In the genomic region with DNA sequence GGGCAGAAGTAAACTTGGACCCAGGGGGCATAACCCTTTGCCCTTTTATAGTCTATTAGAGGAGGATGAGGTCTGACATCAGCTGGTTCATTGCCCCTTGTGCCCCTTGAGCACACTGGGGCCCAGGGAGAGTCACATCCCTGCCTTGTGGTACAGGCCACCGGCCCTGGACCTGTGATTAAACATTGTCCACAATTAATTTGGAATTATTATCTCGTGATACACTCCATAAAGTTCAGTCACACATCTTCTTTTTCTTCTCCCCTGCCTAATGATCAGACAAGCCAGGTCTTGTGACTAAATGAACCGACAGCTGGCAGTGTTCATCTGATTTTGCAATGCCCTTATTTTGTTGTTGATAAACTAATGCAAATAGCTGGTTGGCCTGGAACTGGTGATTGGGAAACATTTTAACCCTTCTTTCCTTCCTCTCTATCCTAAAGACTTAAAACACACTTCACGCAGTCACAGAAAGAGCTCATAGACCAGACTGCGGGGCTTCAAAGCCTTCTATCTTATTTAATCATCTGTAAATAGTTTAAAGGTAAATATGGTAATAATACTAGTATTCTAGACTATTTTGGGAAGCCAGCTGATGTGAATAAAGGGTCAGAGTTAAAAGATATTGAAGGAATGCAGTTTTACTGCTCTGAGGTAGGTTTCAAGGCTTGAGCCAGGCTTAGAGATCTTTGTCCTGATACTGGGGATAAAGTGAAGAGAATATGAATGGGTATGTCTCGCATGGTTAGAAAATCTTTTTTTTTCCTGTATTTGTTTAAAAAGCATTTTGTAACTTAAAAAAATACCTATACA, we compare ENCODE assay signal across 12 cellular contexts. TPM values are rescaled to one million over a fixed set of nuclear protein-coding genes. Genes with fewer than 3 reads are reported as not detected.
DNase-seq lines count a peak whose midpoint lies in the region; ATAC-seq and TF ChIP-seq lines count a peak whose summit lies in the region.
"Had no signal": no experiment of that assay in that cellular context is flagged by ENCODE, and none has a peak within 500 bp of the region (broad histone marks: within the 10 kb centered on the region; RNA-seq: fewer than 3 reads in every experiment).

No MANE protein-coding gene starts in this region.

- no peak overlapping the region for H3K27ac Mint-ChIP-seq in activated naive CD4-positive, alpha-beta T cell treated with anti-CD3 and anti-CD28 coated beads for 36 hours
- no peak overlapping the region for H3K27ac Mint-ChIP-seq in activated CD4-positive, alpha-beta T cell treated with anti-CD3 and anti-CD28 coated beads for 36 hours
- H3K27ac Mint-ChIP-seq: neural progenitor cell had no signal

- intact Hi-C loops in mucosa of descending colon (cut with DNase I, micrococcal nuclease): no loop called here
- intact Hi-C loops in aorta (cut with DNase I): loop anchor here in 1 of 2 donors (2.0 kb wide), 1 partner anchor 79 kb away; no protein-coding TSS in a partner anchor
- intact Hi-C loops in activated naive CD4-positive, alpha-beta T cell treated with anti-CD3 and anti-CD28 coated beads for 36 hours (cut with micrococcal nuclease): no loop called here
- intact Hi-C loops in activated CD4-positive, alpha-beta T cell treated with anti-CD3 and anti-CD28 coated beads for 36 hours (cut with DNase I, micrococcal nuclease): no loop called here

- DNase-seq in NOMO-1 (lab: John Stamatoyannopoulos, UW; ENCODE audit: unreplicated experiment in 2 of 2) (peak; percentile 8 to 49), NOMO-1 treated with dmso at 0.1 percent for 144 hours (lab: John Stamatoyannopoulos, UW; ENCODE audit: unreplicated experiment) (no peak), mucosa of descending colon (peak in 1 of 3 donors; percentile 23), aorta (no peak), GOT3 (lab: John Stamatoyannopoulos, UW) (no peak)
- no peak for DNase-seq in activated naive CD4-positive, alpha-beta T cell treated with anti-CD3 and anti-CD28 coated beads for 36 hours
- no peak for DNase-seq in activated CD4-positive, alpha-beta T cell treated with anti-CD3 and anti-CD28 coated beads for 36 hours
- DNase-seq: central memory CD4-positive, alpha-beta T cell; NCI-H526 treated with DMSO at 0.1 percent for 48 hours had no signal

- no peak overlapping the region for H3K4me3 Mint-ChIP-seq in activated naive CD4-positive, alpha-beta T cell treated with anti-CD3 and anti-CD28 coated beads for 36 hours
- no peak overlapping the region for H3K4me3 Mint-ChIP-seq in activated CD4-positive, alpha-beta T cell treated with anti-CD3 and anti-CD28 coated beads for 36 hours
- H3K4me3 Mint-ChIP-seq: neural progenitor cell had no signal

- 85 to 87% methylated on average over 6 of the region's 6 CpGs for WGBS in aorta, 2 donors

- no peaks in the 10 kb centered on the region for H3K4me1 ChIP-seq in mucosa of descending colon (ENCODE audit: low read depth)
- no peaks in the 10 kb centered on the region for H3K4me1 ChIP-seq in aorta (ENCODE audit: control insufficient read depth in 1 of 2, insufficient read depth in 2 of 2, low read length in 2 of 2)
- H3K4me1 ChIP-seq: neural progenitor cell had no signal

- ATAC-seq in esophagus mucosa: peak; percentile 73
- ATAC-seq in mucosa of descending colon: peak; percentile 30
- ATAC-seq in aorta (ENCODE audit: low FRiP score): peak; percentile 67
- ATAC-seq in activated CD4-positive, alpha-beta T cell treated with anti-CD3 and anti-CD28 coated beads for 36 hours: no peak

- POLR2A ChIA-PET in activated CD4-positive, alpha-beta T cell treated with anti-CD3 and anti-CD28 coated beads for 36 hours (lab: Charles Lee): no interaction called here

- H3K4me3 ChIP-seq in mucosa of descending colon (no peak overlapping the region), aorta (ENCODE audit: low read length in 2 of 2) (no peak overlapping the region)
- H3K4me3 ChIP-seq: neural progenitor cell had no signal

- H3K36me3 ChIP-seq in mucosa of descending colon (ENCODE audit: low read depth) (no peaks in the 10 kb centered on the region), aorta (ENCODE audit: control insufficient read depth in 1 of 2, insufficient read depth in 2 of 2, low read length in 1 of 2) (peaks cover 0 to 2% of the 10 kb centered on the region in 2 donors)
- H3K36me3 ChIP-seq: neural progenitor cell had no signal

- peaks cover 3% of the 10 kb centered on the region for H3K9me3 Mint-ChIP-seq in activated naive CD4-positive, alpha-beta T cell treated with anti-CD3 and anti-CD28 coated beads for 36 hours
- H3K9me3 Mint-ChIP-seq in activated CD4-positive, alpha-beta T cell treated with anti-CD3 and anti-CD28 coated beads for 36 hours (ENCODE audit: low read depth): peaks cover 4% of the 10 kb centered on the region

- TF ChIP-seq CTCF in mucosa of descending colon (IDR thresholded peaks at IDR 0.05): no peak

- no peak overlapping the region for H3K27ac ChIP-seq in aorta (ENCODE audit: low read depth in 1 of 2, low read length in 2 of 2)
- H3K27ac ChIP-seq: neural progenitor cell had no signal

- no peaks in the 10 kb centered on the region for H3K27me3 ChIP-seq in aorta (ENCODE audit: control insufficient read depth in 1 of 2, insufficient read depth in 2 of 2, low read length in 1 of 2)
- H3K27me3 ChIP-seq: neural progenitor cell had no signal

- H3K4me1 Mint-ChIP-seq in activated naive CD4-positive, alpha-beta T cell treated with anti-CD3 and anti-CD28 coated beads for 36 hours (ENCODE audit: low read depth): peaks cover 2% of the 10 kb centered on the region
- peaks cover 10% of the 10 kb centered on the region for H3K4me1 Mint-ChIP-seq in activated CD4-positive, alpha-beta T cell treated with anti-CD3 and anti-CD28 coated beads for 36 hours
- H3K4me1 Mint-ChIP-seq: neural progenitor cell had no signal

- CTCF ChIA-PET in activated naive CD4-positive, alpha-beta T cell treated with anti-CD3 and anti-CD28 coated beads for 36 hours (lab: Charles Lee): interaction anchor here (0.6 to 1.5 kb wide), 5 partner anchors 144 to 669 kb away, joined by 3 to 6 read pairs (median 3); no protein-coding TSS in a partner anchor
- CTCF ChIA-PET in activated CD4-positive, alpha-beta T cell treated with anti-CD3 and anti-CD28 coated beads for 36 hours (lab: Charles Lee): interaction anchor here (0.8 to 2.5 kb wide), 4 partner anchors 10 to 261 kb away, joined by 3 to 8 read pairs (median 3); no protein-coding TSS in a partner anchor

- no peaks in the 10 kb centered on the region for H3K27me3 Mint-ChIP-seq in activated naive CD4-positive, alpha-beta T cell treated with anti-CD3 and anti-CD28 coated beads for 36 hours (ENCODE audit: low read depth)
- H3K27me3 Mint-ChIP-seq in activated CD4-positive, alpha-beta T cell treated with anti-CD3 and anti-CD28 coated beads for 36 hours: no peaks in the 10 kb centered on the region

- H3K36me3 Mint-ChIP-seq in activated naive CD4-positive, alpha-beta T cell treated with anti-CD3 and anti-CD28 coated beads for 36 hours (ENCODE audit: low read depth): peaks cover 6% of the 10 kb centered on the region
- H3K36me3 Mint-ChIP-seq in activated CD4-positive, alpha-beta T cell treated with anti-CD3 and anti-CD28 coated beads for 36 hours (ENCODE audit: low read depth): peaks cover 59% of the 10 kb centered on the region
- H3K36me3 Mint-ChIP-seq: neural progenitor cell had no signal

- H3K9me3 ChIP-seq in mucosa of descending colon: no peaks in the 10 kb centered on the region
- no peaks in the 10 kb centered on the region for H3K9me3 ChIP-seq in aorta (ENCODE audit: control insufficient read depth, low read length)

RNA-seq across cellular contexts. Expression of a gene that starts 13.4 kb away (rescaled TPM):
- total RNA-seq in esophagus mucosa: 19.1 TPM
- total RNA-seq in mucosa of descending colon: 10 to 100 TPM; 17.8 to 40.1 (median 39.1) TPM
- total RNA-seq in aorta: 100 to 1,000 TPM; 135 to 155 TPM
- 10 to 100 TPM; 47.0 to 49.6 TPM for polyA plus RNA-seq in aorta
- total RNA-seq in activated naive CD4-positive, alpha-beta T cell treated with anti-CD3 and anti-CD28 coated beads for 36 hours: 1 to 10 TPM; 5.7 to 6.7 TPM
- total RNA-seq in activated CD4-positive, alpha-beta T cell treated with anti-CD3 and anti-CD28 coated beads for 36 hours: 10 to 100 TPM; 20.8 to 21.8 TPM

RNA-seq across cellular contexts. Expression of a gene that starts 30.9 kb away (rescaled TPM):
- total RNA-seq in esophagus mucosa (8.1 TPM), mucosa of descending colon (1 to 10 TPM; 1.5 to 1.7 (median 1.5) TPM), aorta (1 to 10 TPM in 1 of 2 donors, under 1 TPM in 1; 0.54 to 1.8 TPM)
- under 1 TPM in 1 of 2 donors, not detected in 1; 0.54 TPM for polyA plus RNA-seq in aorta
- under 1 TPM; 0.30 to 0.91 TPM for total RNA-seq in activated naive CD4-positive, alpha-beta T cell treated with anti-CD3 and anti-CD28 coated beads for 36 hours
- total RNA-seq in activated CD4-positive, alpha-beta T cell treated with anti-CD3 and anti-CD28 coated beads for 36 hours: 1 to 10 TPM; 1.5 to 1.7 TPM
- total RNA-seq: T-helper 2 cell treated with Interferon-gamma antibody and Interleukin-4, amounts not matched to agents 100 ng/mL and 5 ng/mL, for 36 hours had no signal

Comparison
In these comparisons a context has a peak if more than half of its experiments do, and no peak if none do; other contexts are left out.
1. DNase-seq: peak in NOMO-1 (2 of 2); none in NOMO-1 treated with dmso at 0.1 percent for 144 hours (single experiment), aorta (0 of 2), activated naive CD4-positive, alpha-beta T cell treated with anti-CD3 and anti-CD28 coated beads for 36 hours (single experiment), GOT3 (single experiment) and activated CD4-positive, alpha-beta T cell treated with anti-CD3 and anti-CD28 coated beads for 36 hours (single experiment).